In the genomic region with DNA sequence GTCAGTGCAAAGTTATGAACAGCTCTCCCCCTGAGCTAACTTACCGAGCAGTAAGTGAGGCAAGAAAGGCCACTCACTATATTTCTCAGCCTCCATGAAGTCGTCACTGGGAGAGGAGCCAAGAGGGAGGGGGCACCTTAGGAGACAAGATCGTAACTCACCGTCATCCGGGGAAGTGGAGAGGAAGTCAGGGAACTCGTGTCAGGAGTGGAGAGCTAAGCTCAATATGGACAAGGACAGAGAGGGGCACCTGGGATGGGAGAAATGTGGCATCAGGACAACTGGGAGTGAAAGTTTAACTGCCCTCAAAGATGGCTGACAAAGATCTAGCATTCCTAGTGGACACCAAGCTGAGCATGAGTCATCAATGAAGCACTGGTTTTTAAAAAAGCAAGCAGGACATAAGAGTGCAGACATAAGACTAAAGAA, we compare ENCODE assay signal across 1 cellular context.
TF ChIP-seq lines count a peak whose summit lies in the region.

No MANE protein-coding gene starts in this region.

TF ChIP-seq in IMR-90, 13 proteins besides CTCF, POLR2A, EP300 and RAD21 (continued from another document):
- TF ChIP-seq NFE2L2 (IDR thresholded peaks at IDR 0.05; ENCODE audit: low read depth, low read length) (no peak), MAZ (IDR thresholded peaks at IDR 0.05; ENCODE audit: borderline replicate concordance, low read depth, low read length) (0 out of 2 replicates have a peak, but pooled peaks have one; percentile 65), BHLHE40 (IDR thresholded peaks at IDR 0.05; ENCODE audit: low read depth, low read length) (0 out of 2 replicates have a peak, but pooled peaks have one; percentile 55), MAFK (IDR thresholded peaks at IDR 0.05; ENCODE audit: low read depth, low read length) (no peak), FOS (IDR thresholded peaks at IDR 0.05; ENCODE audit: low read depth, low read length) (peak; percentile 94), RFX5 (IDR thresholded peaks at IDR 0.05; ENCODE audit: low read depth, low read length) (no peak), SMC3 (IDR thresholded peaks at IDR 0.05; ENCODE audit: low read depth, low read length) (no peak), CHD1 (IDR thresholded peaks at IDR 0.05; ENCODE audit: low read depth, low read length) (no peak), CEBPB (IDR thresholded peaks at IDR 0.05; ENCODE audit: low read depth, low read length) (peak; percentile 54)
- TF ChIP-seq, protein P1, sequence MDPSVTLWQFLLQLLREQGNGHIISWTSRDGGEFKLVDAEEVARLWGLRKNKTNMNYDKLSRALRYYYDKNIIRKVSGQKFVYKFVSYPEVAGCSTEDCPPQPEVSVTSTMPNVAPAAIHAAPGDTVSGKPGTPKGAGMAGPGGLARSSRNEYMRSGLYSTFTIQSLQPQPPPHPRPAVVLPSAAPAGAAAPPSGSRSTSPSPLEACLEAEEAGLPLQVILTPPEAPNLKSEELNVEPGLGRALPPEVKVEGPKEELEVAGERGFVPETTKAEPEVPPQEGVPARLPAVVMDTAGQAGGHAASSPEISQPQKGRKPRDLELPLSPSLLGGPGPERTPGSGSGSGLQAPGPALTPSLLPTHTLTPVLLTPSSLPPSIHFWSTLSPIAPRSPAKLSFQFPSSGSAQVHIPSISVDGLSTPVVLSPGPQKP (IDR thresholded peaks at IDR 0.05; ENCODE audit: borderline replicate concordance, low read depth, low read length) = no peak
